ENCODE assay signal across 20 cellular contexts in the genomic region with DNA sequence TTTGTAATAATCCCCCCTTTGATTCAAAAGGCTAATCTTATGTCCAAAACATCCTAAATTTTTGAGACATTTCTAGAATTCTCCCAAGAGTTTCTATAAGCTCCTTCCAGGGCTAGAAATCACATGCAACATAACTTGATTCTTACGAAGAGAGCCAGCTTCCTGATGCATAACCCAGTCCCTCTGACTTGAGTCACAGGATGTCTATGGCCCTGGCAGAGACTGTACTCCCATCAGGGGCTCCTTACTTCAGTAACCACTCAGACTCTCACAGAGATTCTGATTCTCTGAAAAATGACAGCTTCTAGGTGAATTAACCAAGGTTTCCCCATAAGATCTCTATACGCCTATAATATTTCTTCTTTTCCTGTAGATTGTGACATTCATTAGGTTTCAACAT.
DNase-seq lines count a peak whose midpoint lies in the region; ATAC-seq and TF ChIP-seq lines count a peak whose summit lies in the region.
"Had no signal": no experiment of that assay in that cellular context is flagged by ENCODE, and none has a peak within 500 bp of the region (broad histone marks: within the 10 kb centered on the region; RNA-seq: fewer than 3 reads in every experiment).

No MANE protein-coding gene starts in this region.

- H3K27ac ChIP-seq in epithelial cell of prostate: peak overlapping the region; percentile 92
- H3K27ac ChIP-seq: esophagus squamous epithelium, neural progenitor cell, tibial artery had no signal

- H3K27me3 Mint-ChIP-seq in stimulated activated memory B cell treated with anti-CD40 and anti-IgM and Interleukin-4, amounts not matched to agents 10 μg/mL and 1 μg/mL and 100 μg/mL, for 72 hours: no peaks in the 10 kb centered on the region

- H3K4me3 ChIP-seq in retinal pigment epithelial cell (ENCODE audit: low read length): no peak overlapping the region
- H3K4me3 ChIP-seq: esophagus squamous epithelium, neural progenitor cell, tibial artery had no signal

- no peak for TF ChIP-seq CTCF in retinal pigment epithelial cell (conservative IDR thresholded peaks at IDR 0.05; ENCODE audit: low read depth, low read length)

- no peaks in the 10 kb centered on the region for H3K36me3 Mint-ChIP-seq in stimulated activated memory B cell treated with anti-CD40 and anti-IgM and Interleukin-4, amounts not matched to agents 10 μg/mL and 1 μg/mL and 100 μg/mL, for 72 hours
- H3K36me3 Mint-ChIP-seq: CD4-positive, CD25-positive, alpha-beta regulatory T cell; neural progenitor cell had no signal

- H3K4me1 Mint-ChIP-seq in stimulated activated memory B cell treated with anti-CD40 and anti-IgM and Interleukin-4, amounts not matched to agents 10 μg/mL and 1 μg/mL and 100 μg/mL, for 72 hours: no peaks in the 10 kb centered on the region
- H3K4me1 Mint-ChIP-seq: activated CD4-positive, alpha-beta T cell treated with anti-CD3 and anti-CD28 coated beads, Interleukin-2, amount 10 ng/mL, durations not matched to agents 24 days and 14 days; CD4-positive, CD25-positive, alpha-beta regulatory T cell had no signal

- peak; percentile 12 for DNase-seq in GM03348 (ENCODE audit: low spot score)
- DNase-seq in NCI-H446 (lab: John Stamatoyannopoulos, UW): peak; percentile 14 to 39
- DNase-seq in epithelial cell of prostate (ENCODE audit: low read depth, low spot score): no peak
- peak; percentile 76 for DNase-seq in retinal pigment epithelial cell (ENCODE audit: low read depth)
- DNase-seq in stimulated activated CD4-positive, alpha-beta T cell treated with anti-CD3 and anti-CD28 coated beads, Interleukin-12 subunit alpha, Interleukin-12 subunit beta, amount 100 ng/mL, for 4 hours: no peak
- DNase-seq in H4 (ENCODE audit: low spot score): no peak
- DNase-seq: activated CD4-positive, alpha-beta T cell treated with anti-CD3 and anti-CD28 coated beads, Interleukin-2, amount 10 ng/mL, durations not matched to agents 24 days and 14 days; activated naive CD4-positive, alpha-beta T cell; esophagus squamous epithelium; NCI-H1694 treated with DMSO at 0.1 percent for 48 hours; NCI-H524 treated with DMSO at 0.1 percent for 48 hours; stimulated activated CD4-positive, alpha-beta T cell treated with anti-CD3 and anti-CD28 coated beads, Interleukin-4, amount 100 ng/mL, for 24 hours; stimulated activated CD8-positive, alpha-beta memory T cell treated with anti-CD3 and anti-CD28 coated beads, Interleukin-4, amount 100 ng/mL, for 48 hours; tibial artery had no signal

- ATAC-seq in stimulated activated memory B cell treated with anti-CD40 and anti-IgM and Interleukin-4, amounts not matched to agents 10 μg/mL and 1 μg/mL and 100 μg/mL, for 72 hours: no peak
- ATAC-seq: sciatic nerve, SK-N-SH treated with all-trans-retinoic acid at 6 μM for 48 hours had no signal

- H3K4me3 Mint-ChIP-seq in stimulated activated memory B cell treated with anti-CD40 and anti-IgM and Interleukin-4, amounts not matched to agents 10 μg/mL and 1 μg/mL and 100 μg/mL, for 72 hours: no peak overlapping the region
- H3K4me3 Mint-ChIP-seq: activated CD4-positive, alpha-beta T cell treated with anti-CD3 and anti-CD28 coated beads, Interleukin-2, amount 10 ng/mL, durations not matched to agents 24 days and 14 days; CD4-positive, CD25-positive, alpha-beta regulatory T cell; dendritic cell treated with granulocyte-macrophage colony-stimulating factor and Interleukin-4, amounts not matched to agents 40 ng/mL and 50 ng/mL, for 4 days; neural progenitor cell had no signal

- H3K27ac Mint-ChIP-seq in stimulated activated memory B cell treated with anti-CD40 and anti-IgM and Interleukin-4, amounts not matched to agents 10 μg/mL and 1 μg/mL and 100 μg/mL, for 72 hours: no peak overlapping the region
- H3K27ac Mint-ChIP-seq: activated CD4-positive, alpha-beta T cell treated with anti-CD3 and anti-CD28 coated beads, Interleukin-2, amount 10 ng/mL, durations not matched to agents 24 days and 14 days; CD4-positive, CD25-positive, alpha-beta regulatory T cell; dendritic cell treated with granulocyte-macrophage colony-stimulating factor and Interleukin-4, amounts not matched to agents 40 ng/mL and 50 ng/mL, for 4 days; neural progenitor cell had no signal

- H3K9me3 Mint-ChIP-seq in stimulated activated memory B cell treated with anti-CD40 and anti-IgM and Interleukin-4, amounts not matched to agents 10 μg/mL and 1 μg/mL and 100 μg/mL, for 72 hours: no peaks in the 10 kb centered on the region
- H3K9me3 Mint-ChIP-seq: activated CD4-positive, alpha-beta T cell treated with anti-CD3 and anti-CD28 coated beads, Interleukin-2, amount 10 ng/mL, durations not matched to agents 24 days and 14 days; dendritic cell treated with granulocyte-macrophage colony-stimulating factor and Interleukin-4, amounts not matched to agents 40 ng/mL and 50 ng/mL, for 4 days; neural progenitor cell had no signal

Comparison
In these comparisons a context has a peak if more than half of its experiments do, and no peak if none do; other contexts are left out.
1. DNase-seq: peak in GM03348 (single experiment), NCI-H446 (2 of 2) and retinal pigment epithelial cell (single experiment); none in epithelial cell of prostate (single experiment), stimulated activated CD4-positive, alpha-beta T cell treated with anti-CD3 and anti-CD28 coated beads, Interleukin-12 subunit alpha, Interleukin-12 subunit beta, amount 100 ng/mL, for 4 hours (single experiment) and H4 (single experiment).